ENCODE assay signal across 32 cellular contexts in the genomic region with DNA sequence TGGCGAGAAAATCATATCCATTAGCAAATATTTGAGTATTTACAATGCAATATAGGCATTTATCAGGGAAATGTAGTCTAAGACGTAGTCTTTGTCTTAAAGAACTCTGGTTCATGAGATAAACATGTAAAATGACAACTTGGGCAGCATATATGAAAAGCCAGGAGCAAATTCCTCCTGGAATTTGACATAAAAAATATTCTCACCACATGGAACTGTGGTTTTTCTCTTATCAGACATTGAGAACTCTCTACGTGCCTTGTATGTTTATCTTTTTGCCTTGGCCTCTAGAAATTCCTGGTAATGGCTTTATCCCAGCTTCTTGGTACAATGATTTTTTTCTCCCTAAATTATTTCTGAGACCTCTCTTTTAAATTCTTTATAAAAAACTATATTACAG. TPM values are rescaled to one million over a fixed set of nuclear protein-coding genes. Genes with fewer than 3 reads are reported as not detected.
"Had no signal": no experiment of that assay in that cellular context is flagged by ENCODE, and none has a peak within 500 bp of the region (broad histone marks: within the 10 kb centered on the region; RNA-seq: fewer than 3 reads in every experiment).

No MANE protein-coding gene starts in this region.

- H3K4me1 Mint-ChIP-seq: activated naive CD8-positive, alpha-beta T cell treated with anti-CD3 and anti-CD28 coated beads, Interleukin-2, amount 10 ng/mL, durations not matched to agents 7 days and 5 days had no signal

- FAIRE-seq: astrocyte, endometrium, endothelial cell of umbilical vein had no signal

- H3K27ac ChIP-seq: colonic mucosa, epithelial cell of prostate, gastrocnemius medialis, heart left ventricle had no signal

- H3K4me1 ChIP-seq: colonic mucosa had no signal

- H3K9me3 Mint-ChIP-seq: activated CD4-positive, alpha-beta memory T cell treated with anti-CD3 and anti-CD28 coated beads, Interleukin-2, amount 10 ng/mL, durations not matched to agents 7 days and 5 days; activated CD4-positive, alpha-beta T cell treated with anti-CD3 and anti-CD28 coated beads, Interleukin-2, amount 10 ng/mL, durations not matched to agents 7 days and 5 days; activated naive CD4-positive, alpha-beta T cell treated with anti-CD3 and anti-CD28 coated beads, Interleukin-2, amount 10 ng/mL, durations not matched to agents 7 days and 5 days; activated naive CD4-positive, alpha-beta T cell treated with anti-CD3 and anti-CD28 coated beads, Interleukin-2, amount 50 U/mL, for 72 hours; activated naive CD8-positive, alpha-beta T cell treated with anti-CD3 and anti-CD28 coated beads, Interleukin-2, amount 10 ng/mL, durations not matched to agents 7 days and 5 days; activated T-cell treated with anti-CD3 and anti-CD28 coated beads, Interleukin-2, amount 50 U/mL, for 24 hours; activated T-cell treated with anti-CD3 and anti-CD28 coated beads, Interleukin-2, amount 50 U/mL, for 72 hours; WTC11 had no signal

- DNase-seq: activated CD4-positive, alpha-beta memory T cell treated with anti-CD3 and anti-CD28 coated beads, Interleukin-2, amount 10 ng/mL, durations not matched to agents 7 days and 5 days; activated CD4-positive, alpha-beta T cell treated with anti-CD3 and anti-CD28 coated beads for 1 hour; activated CD4-positive, alpha-beta T cell treated with anti-CD3 and anti-CD28 coated beads for 4 hours; activated CD4-positive, alpha-beta T cell treated with anti-CD3 and anti-CD28 coated beads, Interleukin-2, amount 10 ng/mL, durations not matched to agents 7 days and 5 days; activated CD4-positive, alpha-beta T cell treated with anti-CD3 and anti-CD28 coated beads, Interleukin-2, amount 50 U/mL, for 4 hours; activated CD8-positive, alpha-beta memory T cell treated with anti-CD3 and anti-CD28 coated beads, Interleukin-2, amount 50 U/mL, for 48 hours; activated gamma-delta T cell; activated naive CD4-positive, alpha-beta T cell; activated naive CD4-positive, alpha-beta T cell treated with anti-CD3 and anti-CD28 coated beads, Interleukin-2, amount 10 ng/mL, durations not matched to agents 7 days and 5 days; activated naive CD8-positive, alpha-beta T cell treated with anti-CD3 and anti-CD28 coated beads, Interleukin-2, amount 10 ng/mL, durations not matched to agents 7 days and 5 days; activated T-cell treated with anti-CD3 and anti-CD28 coated beads for 4 hours; activated T-cell treated with anti-CD3 and anti-CD28 coated beads, Interleukin-2, amount 50 U/mL, for 24 hours; activated T-cell treated with anti-CD3 and anti-CD28 coated beads, Interleukin-2, amount 50 U/mL, for 72 hours; amniotic stem cell; anterior cingulate cortex; caudate nucleus; cerebellar nuclear complex; colonic mucosa; effector CD8-positive, alpha-beta T cell; foreskin fibroblast; gastrocnemius medialis; glutamatergic neuron; heart left ventricle; T-helper 2 cell had no signal

- H3K4me3 ChIP-seq: colonic mucosa, gastrocnemius medialis, heart left ventricle had no signal

- H3K36me3 ChIP-seq: colonic mucosa, gastrocnemius medialis, heart left ventricle had no signal

- H3K36me3 Mint-ChIP-seq: activated naive CD4-positive, alpha-beta T cell treated with anti-CD3 and anti-CD28 coated beads, Interleukin-2, amount 10 ng/mL, durations not matched to agents 7 days and 5 days; activated naive CD8-positive, alpha-beta T cell treated with anti-CD3 and anti-CD28 coated beads, Interleukin-2, amount 10 ng/mL, durations not matched to agents 7 days and 5 days; WTC11 had no signal

- H3K9me3 ChIP-seq: colonic mucosa, gastrocnemius medialis, heart left ventricle had no signal

- H3K27ac Mint-ChIP-seq: activated CD4-positive, alpha-beta memory T cell treated with anti-CD3 and anti-CD28 coated beads, Interleukin-2, amount 10 ng/mL, durations not matched to agents 7 days and 5 days; activated CD4-positive, alpha-beta T cell treated with anti-CD3 and anti-CD28 coated beads, Interleukin-2, amount 10 ng/mL, durations not matched to agents 7 days and 5 days; activated naive CD4-positive, alpha-beta T cell treated with anti-CD3 and anti-CD28 coated beads, Interleukin-2, amount 10 ng/mL, durations not matched to agents 7 days and 5 days; activated naive CD4-positive, alpha-beta T cell treated with anti-CD3 and anti-CD28 coated beads, Interleukin-2, amount 50 U/mL, for 72 hours; activated naive CD8-positive, alpha-beta T cell treated with anti-CD3 and anti-CD28 coated beads, Interleukin-2, amount 10 ng/mL, durations not matched to agents 7 days and 5 days; activated T-cell treated with anti-CD3 and anti-CD28 coated beads, Interleukin-2, amount 50 U/mL, for 24 hours; activated T-cell treated with anti-CD3 and anti-CD28 coated beads, Interleukin-2, amount 50 U/mL, for 72 hours; WTC11 had no signal

- ATAC-seq: activated naive CD4-positive, alpha-beta T cell treated with anti-CD3 and anti-CD28 coated beads, Interleukin-2, amount 50 U/mL, for 72 hours; activated T-cell treated with anti-CD3 and anti-CD28 coated beads, Interleukin-2, amount 50 U/mL, for 72 hours; gastrocnemius medialis; heart left ventricle; WTC11 had no signal

- H3K4me3 Mint-ChIP-seq: activated CD4-positive, alpha-beta memory T cell treated with anti-CD3 and anti-CD28 coated beads, Interleukin-2, amount 10 ng/mL, durations not matched to agents 7 days and 5 days; activated CD4-positive, alpha-beta T cell treated with anti-CD3 and anti-CD28 coated beads, Interleukin-2, amount 10 ng/mL, durations not matched to agents 7 days and 5 days; activated naive CD4-positive, alpha-beta T cell treated with anti-CD3 and anti-CD28 coated beads, Interleukin-2, amount 10 ng/mL, durations not matched to agents 7 days and 5 days; activated naive CD8-positive, alpha-beta T cell treated with anti-CD3 and anti-CD28 coated beads, Interleukin-2, amount 10 ng/mL, durations not matched to agents 7 days and 5 days; activated T-cell treated with anti-CD3 and anti-CD28 coated beads, Interleukin-2, amount 50 U/mL, for 24 hours; activated T-cell treated with anti-CD3 and anti-CD28 coated beads, Interleukin-2, amount 50 U/mL, for 72 hours; WTC11 had no signal

RNA-seq across cellular contexts. Expression of gene MAPK4, which starts 2.8 kb away (rescaled TPM):
- total RNA-seq: activated CD4-positive, alpha-beta memory T cell treated with anti-CD3 and anti-CD28 coated beads, Interleukin-2, amount 10 ng/mL, durations not matched to agents 7 days and 5 days; activated CD4-positive, alpha-beta T cell treated with anti-CD3 and anti-CD28 coated beads, Interleukin-2, amount 10 ng/mL, durations not matched to agents 7 days and 5 days; activated naive CD4-positive, alpha-beta T cell treated with anti-CD3 and anti-CD28 coated beads, Interleukin-2, amount 50 U/mL, for 72 hours; activated naive CD8-positive, alpha-beta T cell treated with anti-CD3 and anti-CD28 coated beads, Interleukin-2, amount 10 ng/mL, durations not matched to agents 7 days and 5 days; activated T-cell treated with anti-CD3 and anti-CD28 coated beads, Interleukin-2, amount 50 U/mL, for 72 hours; dermis microvascular lymphatic vessel endothelial cell; endothelial cell of umbilical vein; T-helper 1 cell treated with Interleukin-12 subunit alpha and Interleukin-12 subunit beta and Interleukin-4 antibody, amounts not matched to agents 30 ng/mL and 1 ng/mL, for 36 hours had no signal
- polyA plus RNA-seq: endothelial cell of umbilical vein had no signal
